In the genomic region with DNA sequence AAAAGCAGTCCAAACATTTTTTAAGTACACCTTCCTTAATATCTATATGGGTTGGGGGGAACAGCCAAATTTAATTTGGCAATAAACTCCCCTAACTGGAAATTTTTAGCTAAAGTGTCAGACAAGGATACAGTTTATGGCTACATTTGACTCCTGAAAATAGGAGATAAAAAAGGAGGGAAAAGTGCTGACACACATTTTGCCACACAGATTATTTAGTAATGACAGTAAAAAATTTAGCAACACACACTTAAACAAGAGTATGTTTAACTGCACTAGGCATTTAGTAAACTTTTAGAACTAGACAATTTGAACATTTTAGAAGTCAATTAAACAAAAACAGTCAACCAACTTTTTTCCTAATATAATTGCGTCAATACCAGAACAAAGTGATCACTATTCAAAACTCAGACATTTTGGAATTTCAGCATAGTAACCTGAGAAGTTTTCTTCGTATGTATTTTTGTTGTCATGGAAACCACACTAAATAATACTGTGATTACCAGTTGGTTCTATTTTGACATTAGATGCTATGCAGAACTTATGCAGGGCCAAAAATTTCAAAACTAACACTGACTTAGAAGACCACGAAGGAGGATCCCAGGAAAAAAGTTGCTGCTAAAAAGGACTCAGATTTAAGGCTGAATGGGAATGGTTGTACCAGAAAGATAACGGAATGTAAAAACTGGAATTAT, we compare ENCODE assay signal across 17 cellular contexts. TPM values are rescaled to one million over a fixed set of nuclear protein-coding genes. Genes with fewer than 3 reads are reported as not detected.
DNase-seq lines count a peak whose midpoint lies in the region; ATAC-seq, FAIRE-seq and TF ChIP-seq lines count a peak whose summit lies in the region.
"Had no signal": no experiment of that assay in that cellular context is flagged by ENCODE, and none has a peak within 500 bp of the region (broad histone marks: within the 10 kb centered on the region; RNA-seq: fewer than 3 reads in every experiment).

No MANE protein-coding gene starts in this region.

- H2AFZ ChIP-seq in ACC112 (ENCODE audit: low read length, unreplicated experiment) (no peak overlapping the region), K562 (ENCODE audit: low read depth, low read length) (no peak overlapping the region), mesenchymal stem cell (ENCODE audit: low read depth, low read length) (no peak overlapping the region)

- H3K79me1 ChIP-seq in mesenchymal stem cell (replicated peaks; ENCODE audit: low read length, poor library complexity, severe bottlenecking) = peaks cover 1% of the 10 kb centered on the region

- no peak overlapping the region for H2AK5ac ChIP-seq in mesenchymal stem cell (ENCODE audit: low read length, severe bottlenecking)

- ATAC-seq in K562 (no peak), HG03108 (IDR thresholded peaks at IDR 0.05; ENCODE audit: unreplicated experiment) (no peak), HG03521 (IDR thresholded peaks at IDR 0.05; ENCODE audit: unreplicated experiment) (no peak), GM21619 (IDR thresholded peaks at IDR 0.05; ENCODE audit: unreplicated experiment) (no peak)
- ATAC-seq: pancreas had no signal

- no peak overlapping the region for H3K4ac ChIP-seq in mesenchymal stem cell (ENCODE audit: low read depth in 1 of 2, low read length in 2 of 2)

- WGBS in K562 (ENCODE audit: insufficient coverage, low coverage, missing lambda C conversion rate) = 73% methylated on average over 4 of the region's 4 CpGs
- WGBS in mesenchymal stem cell = 95% methylated on average over 3 of the region's 4 CpGs
- 69 to 80% (median 75%) methylated on average over 4 of the region's 4 CpGs for WGBS in small intestine, 3 donors

- H3K9me1 ChIP-seq in K562 (ENCODE audit: control insufficient read depth, insufficient read depth, low read length) = no peaks in the 10 kb centered on the region

- H4K8ac ChIP-seq in mesenchymal stem cell (ENCODE audit: low read length) = no peak overlapping the region

- no peak for TF ChIP-seq RAD21 in K562 (CRISPR knock-in tag; conservative IDR thresholded peaks at IDR 0.05 in 1 of 2, IDR thresholded peaks at IDR 0.05 in 1 of 2)

- H3K18ac ChIP-seq in mesenchymal stem cell (ENCODE audit: low read depth in 1 of 2, low read length in 2 of 2) = no peak overlapping the region

- no peak overlapping the region for H2BK15ac ChIP-seq in mesenchymal stem cell (ENCODE audit: low read depth, poor library complexity, severe bottlenecking)

- CTCF ChIA-PET in K562 (lab: Yijun Ruan, JAX; ENCODE audit: low intra/inter-chr PET ratio) = no interaction called here

- H3K9ac ChIP-seq in K562 (ENCODE audit: insufficient read depth in 1 of 2, low read depth in 2 of 2, low read length in 2 of 2) (no peak overlapping the region), mesenchymal stem cell (ENCODE audit: low read length) (peak overlapping the region; percentile 52)

- no peak overlapping the region for H3K4me3 ChIP-seq in ACC112 (ENCODE audit: low read depth, low read length)
- H3K4me3 ChIP-seq in K562 = no peak overlapping the region
- H3K4me3 ChIP-seq in mesenchymal stem cell (ENCODE audit: insufficient read depth in 1 of 2, low read depth in 1 of 2, low read length in 2 of 2) = no peak overlapping the region
- no peak overlapping the region for H3K4me3 ChIP-seq in small intestine (ENCODE audit: low read depth in 1 of 2, low read length in 2 of 2)
- H3K4me3 ChIP-seq: dorsolateral prefrontal cortex, pancreas had no signal

- H3K79me2 ChIP-seq in ACC112 (ENCODE audit: control insufficient read depth, insufficient read depth, low read length, unreplicated experiment) (peaks cover 5% of the 10 kb centered on the region), K562 (ENCODE audit: control insufficient read depth, insufficient read depth, low read length) (no peaks in the 10 kb centered on the region)

- no peak for TF ChIP-seq CTCF in K562 (IDR thresholded peaks at IDR 0.05 in 2 of 3, conservative IDR thresholded peaks at IDR 0.05 in 1 of 3; ENCODE audit: insufficient read depth in 2 of 3, low read depth in 1 of 3, low read length in 3 of 3)

- no peak overlapping the region for H2BK12ac ChIP-seq in mesenchymal stem cell (ENCODE audit: low read length in 2 of 2)

- H4K20me1 ChIP-seq in K562 (replicated peaks; ENCODE audit: control insufficient read depth, insufficient read depth, low read length) = no peaks in the 10 kb centered on the region

- no peak overlapping the region for H2BK120ac ChIP-seq in mesenchymal stem cell (ENCODE audit: low read depth, low read length)

- FAIRE-seq in GM12892 (lab: Jason Lieb, UNC) = peak; percentile 42
- no peak for FAIRE-seq in K562 (lab: Jason Lieb, UNC)
- no peak for FAIRE-seq in small intestine (lab: Jason Lieb, UNC)
- FAIRE-seq: urothelium cell line had no signal

- H3K14ac ChIP-seq in mesenchymal stem cell (ENCODE audit: low read length in 2 of 2) = no peak overlapping the region

- no peak overlapping the region for H4K91ac ChIP-seq in mesenchymal stem cell (ENCODE audit: low read length)

- in situ Hi-C loops in K562 (cut with MboI) = no loop called here

- no peak overlapping the region for H2BK5ac ChIP-seq in mesenchymal stem cell (ENCODE audit: low read depth, low read length, poor library complexity, severe bottlenecking)

- intact Hi-C loops in K562 (cut with micrococcal nuclease) = no loop called here

- no peak overlapping the region for H3K23ac ChIP-seq in mesenchymal stem cell (ENCODE audit: low read length in 2 of 2)

- no peak for DNase-seq in GM12892 (ENCODE audit: insufficient read length)
- DNase-seq in K562 (ENCODE audit: extremely low read depth in 1 of 4, low spot score in 3 of 4) = no peak
- DNase-seq in mesenchymal stem cell = peak; percentile 72
- no peak for DNase-seq in small intestine
- DNase-seq: activated CD4-positive, alpha-beta T cell treated with anti-CD3 and anti-CD28 coated beads, Interleukin-2, amount 10 ng/mL, durations not matched to agents 7 days and 5 days; activated naive CD4-positive, alpha-beta T cell treated with Interleukin-2 at 50 U/mL for 16 hours; dorsolateral prefrontal cortex; erythroblast; NCI-H187 treated with DMSO at 0.1 percent for 48 hours; NCI-H345; pancreas; stimulated activated CD4-positive, alpha-beta T cell treated with anti-CD3 and anti-CD28 coated beads, Interleukin-4, amount 100 ng/mL, for 1 hour had no signal

- H3K4me1 ChIP-seq in ACC112 (ENCODE audit: control insufficient read depth, insufficient read depth, low read length, unreplicated experiment) = peaks cover 11% of the 10 kb centered on the region
- H3K4me1 ChIP-seq in K562 (replicated peaks in 1 of 2; ENCODE audit: control insufficient read depth in 2 of 2, insufficient read depth in 2 of 2, low read length in 2 of 2) = no peaks in the 10 kb centered on the region
- peaks cover 2% of the 10 kb centered on the region for H3K4me1 ChIP-seq in mesenchymal stem cell (ENCODE audit: control insufficient read depth, insufficient read depth, low read depth, low read length)
- no peaks in the 10 kb centered on the region for H3K4me1 ChIP-seq in small intestine (ENCODE audit: control insufficient read depth in 2 of 2, insufficient read depth in 1 of 2, low read depth in 1 of 2, low read length in 1 of 2)

- H3K36me3 ChIP-seq in ACC112 (ENCODE audit: insufficient read depth, low read length) = peaks cover 30% of the 10 kb centered on the region
- H3K36me3 ChIP-seq in K562 (ENCODE audit: control insufficient read depth, insufficient read depth, low read length) = peaks cover 29% of the 10 kb centered on the region; the same call in 1 of the 3 replicates
- H3K36me3 ChIP-seq in mesenchymal stem cell (ENCODE audit: control insufficient read depth in 1 of 2, insufficient read depth in 2 of 2, low read depth in 1 of 2, low read length in 2 of 2) = peaks cover 7 to 80% of the 10 kb centered on the region in 2 experiments
- H3K36me3 ChIP-seq in small intestine (ENCODE audit: control insufficient read depth in 2 of 2, insufficient read depth in 2 of 2, low read length in 2 of 2) = peaks cover 0 to 2% of the 10 kb centered on the region in 2 donors
- H3K36me3 ChIP-seq: pancreas had no signal

- no peak for TF ChIP-seq EP300 in K562 (IDR thresholded peaks at IDR 0.05; ENCODE audit: low read length)

- H3K27ac ChIP-seq in ACC112 (ENCODE audit: low read depth, low read length) = peak overlapping the region; percentile 25
- H3K27ac ChIP-seq in K562 (ENCODE audit: extremely low read depth, low read depth, low read length) = no peak overlapping the region
- no peak overlapping the region for H3K27ac ChIP-seq in mesenchymal stem cell (ENCODE audit: low read length, poor library complexity, severe bottlenecking)
- H3K27ac ChIP-seq in small intestine (ENCODE audit: low read depth in 1 of 2, low read length in 1 of 2) = no peak overlapping the region
- H3K27ac ChIP-seq: dorsolateral prefrontal cortex, pancreas had no signal

- POLR2A ChIA-PET in K562 (lab: Yijun Ruan, JAX) = interaction anchor here (1.3 kb wide), 1 partner anchor 10 kb away, joined by 5 read pairs; no protein-coding TSS in a partner anchor

- H3K4me2 ChIP-seq in K562 (ENCODE audit: insufficient read depth, low read length) = no peak overlapping the region
- no peak overlapping the region for H3K4me2 ChIP-seq in mesenchymal stem cell (ENCODE audit: low read length, poor library complexity, severe bottlenecking)

- no TSS peak for BruUV-seq in K562 (replicated peaks; lab: Mats Ljungman, UMichigan)

- TF ChIP-seq POLR2A in GM12892 (IDR thresholded peaks at IDR 0.05; ENCODE audit: low read depth, low read length) = no peak
- no peak for TF ChIP-seq POLR2A in K562 (conservative IDR thresholded peaks at IDR 0.05)

- H3K27me3 ChIP-seq in ACC112 (ENCODE audit: insufficient read depth, low read length) (no peaks in the 10 kb centered on the region), K562 (ENCODE audit: control insufficient read depth in 2 of 2, insufficient read depth in 2 of 2, low read length in 2 of 2) (no peaks in the 10 kb centered on the region), mesenchymal stem cell (ENCODE audit: control insufficient read depth in 1 of 2, insufficient read depth in 1 of 2, low read length in 2 of 2) (no peaks in the 10 kb centered on the region), small intestine (ENCODE audit: control insufficient read depth in 2 of 2, insufficient read depth in 2 of 2, low read length in 2 of 2) (no peaks in the 10 kb centered on the region)
- H3K27me3 ChIP-seq: dorsolateral prefrontal cortex, pancreas had no signal

- H3K9me3 ChIP-seq in K562 (replicated peaks; ENCODE audit: control insufficient read depth, insufficient read depth, low read depth, low read length) (no peaks in the 10 kb centered on the region), mesenchymal stem cell (ENCODE audit: control insufficient read depth, low read length) (no peaks in the 10 kb centered on the region), small intestine (ENCODE audit: control insufficient read depth, low read depth) (no peaks in the 10 kb centered on the region)
- H3K9me3 ChIP-seq: pancreas had no signal

RNA-seq across cellular contexts. Expression of gene GMFB, which starts 13.4 kb away (rescaled TPM):
- polyA plus RNA-seq in GM12892 (2012; ENCODE audit: missing spikeins) = 30.9 TPM
- 4.6 and 11.4 TPM in 2 replicates for total RNA-seq in K562 (2011; cell fraction: chromatin; rRNA removed; ENCODE audit: low replicate concordance)
- 5.7 TPM in 2 replicates for total RNA-seq in K562 (2011; cell fraction: nucleolus; rRNA removed)
- 10.6 and 17.6 TPM in 2 replicates for total RNA-seq in K562 (2011; cell fraction: nucleoplasm; rRNA removed)
- total RNA-seq in K562 (2014; rRNA removed) = 13.1 and 15.1 TPM in 2 replicates
- total RNA-seq in K562 (2014; rRNA removed; fragmentation: Illumina TruSeq; extraction: Trizol) = 31.6 and 34.7 TPM in 2 replicates
- 27.7 and 31.7 TPM in 2 replicates for total RNA-seq in K562 (2015; rRNA removed; fragmentation: Illumina TruSeq; extraction: Trizol)
- 22.1 and 22.7 TPM in 2 replicates for total RNA-seq in K562 (2021)
- 9.9 and 15.1 TPM in 2 replicates for polyA plus RNA-seq in K562 (2011; rRNA removed)
- polyA plus RNA-seq in K562 (2011; cell fraction: cytosol; rRNA removed) = 1.0 and 4.3 TPM in 2 replicates
- polyA plus RNA-seq in K562 (2011; cell fraction: nucleus; rRNA removed) = 4.2 and 8.2 TPM in 2 replicates
- polyA plus RNA-seq in K562 (2012) = 14.3 and 14.9 TPM in 2 replicates
- 20.4 and 21.2 TPM in 2 replicates for polyA plus RNA-seq in K562 (2014; fragmentation: Illumina TruSeq; extraction: Trizol)
- 10 to 100 TPM; 20.1 to 20.5 TPM for polyA plus RNA-seq in K562 (2014; fragmentation: Nextera tagmentation; extraction: Ambion mirVana)
- polyA plus RNA-seq in K562 (2014; rRNA removed) = 13.2 and 14.0 TPM in 2 replicates
- polyA minus RNA-seq in K562 (2011; rRNA and poly(A)+ RNA removed) = 13.9 and 16.4 TPM in 2 replicates
- 2.9 and 4.7 TPM in 2 replicates for polyA minus RNA-seq in K562 (2011; cell fraction: cytosol; rRNA and poly(A)+ RNA removed)
- 8.8 and 13.8 TPM in 2 replicates for polyA minus RNA-seq in K562 (2011; cell fraction: nucleus; rRNA and poly(A)+ RNA removed)
- 44.1 TPM for polyA plus RNA-seq in mesenchymal stem cell (2013, experiment 1 of 2)
- polyA plus RNA-seq in mesenchymal stem cell (2013, experiment 2 of 2) = 45.1 TPM
- 10 to 100 TPM; 25.9 to 38.0 (median 29.1) TPM for polyA plus RNA-seq in small intestine

RNA-seq across cellular contexts. Expression of gene CNIH1, which starts 34.2 kb away (rescaled TPM):
- 84.4 TPM for polyA plus RNA-seq in GM12892 (2012; ENCODE audit: missing spikeins)
- 42.7 and 50.6 TPM in 2 replicates for total RNA-seq in K562 (2011; cell fraction: chromatin; rRNA removed; ENCODE audit: low replicate concordance)
- 53.0 and 54.3 TPM in 2 replicates for total RNA-seq in K562 (2011; cell fraction: nucleolus; rRNA removed)
- total RNA-seq in K562 (2011; cell fraction: nucleoplasm; rRNA removed) = 45.3 and 55.3 TPM in 2 replicates
- total RNA-seq in K562 (2014; rRNA removed) (13.9 and 23.0 TPM in 2 replicates), K562 (2014; rRNA removed; fragmentation: Illumina TruSeq; extraction: Trizol) (66.7 and 76.5 TPM in 2 replicates), K562 (2015; rRNA removed; fragmentation: Illumina TruSeq; extraction: Trizol) (46.6 and 56.9 TPM in 2 replicates), K562 (2021) (71.3 and 79.6 TPM in 2 replicates)
- polyA plus RNA-seq in K562 (2011; rRNA removed) (182 and 185 TPM in 2 replicates), K562 (2014; fragmentation: Illumina TruSeq; extraction: Trizol) (116 and 120 TPM in 2 replicates), K562 (2014; fragmentation: Nextera tagmentation; extraction: Ambion mirVana) (100 to 1,000 TPM; 253 to 283 TPM), K562 (2014; rRNA removed) (77.3 and 95.9 TPM in 2 replicates), small intestine (100 to 1,000 TPM in 2 of 3 donors, 10 to 100 TPM in 1; 70.7 to 201 (median 126) TPM)
- polyA plus RNA-seq in K562 (2011; cell fraction: cytosol; rRNA removed) = 197 and 314 TPM in 2 replicates
- 34.6 and 48.0 TPM in 2 replicates for polyA plus RNA-seq in K562 (2011; cell fraction: nucleus; rRNA removed)
- polyA plus RNA-seq in K562 (2012) = 80.5 and 159 TPM in 2 replicates
- polyA minus RNA-seq in K562 (2011; rRNA and poly(A)+ RNA removed) = 110 and 122 TPM in 2 replicates
- 79.5 and 84.4 TPM in 2 replicates for polyA minus RNA-seq in K562 (2011; cell fraction: cytosol; rRNA and poly(A)+ RNA removed)
- 8.8 and 17.8 TPM in 2 replicates for polyA minus RNA-seq in K562 (2011; cell fraction: nucleus; rRNA and poly(A)+ RNA removed)
- polyA plus RNA-seq in mesenchymal stem cell (2013, experiment 1 of 2) = 195 TPM
- 199 TPM for polyA plus RNA-seq in mesenchymal stem cell (2013, experiment 2 of 2)

RNA-seq across cellular contexts. Expression of gene CGRRF1, which starts 34.4 kb away (rescaled TPM):
- polyA plus RNA-seq in GM12892 (2012; ENCODE audit: missing spikeins) = 12.3 TPM
- 3.1 and 7.7 TPM in 2 replicates for total RNA-seq in K562 (2011; cell fraction: chromatin; rRNA removed; ENCODE audit: low replicate concordance)
- total RNA-seq in K562 (2011; cell fraction: nucleolus; rRNA removed) = 2.0 and 3.3 TPM in 2 replicates
- 4.2 and 7.3 TPM in 2 replicates for total RNA-seq in K562 (2011; cell fraction: nucleoplasm; rRNA removed)
- total RNA-seq in K562 (2014; rRNA removed) = 1.9 and 3.0 TPM in 2 replicates
- 4.7 and 4.8 TPM in 2 replicates for total RNA-seq in K562 (2014; rRNA removed; fragmentation: Illumina TruSeq; extraction: Trizol)
- total RNA-seq in K562 (2015; rRNA removed; fragmentation: Illumina TruSeq; extraction: Trizol) = 3.3 and 3.7 TPM in 2 replicates
- 4.6 and 7.6 TPM in 2 replicates for total RNA-seq in K562 (2021)
- polyA plus RNA-seq in K562 (2011; rRNA removed) = 4.3 and 7.1 TPM in 2 replicates
- 0.64 and 1.1 TPM in 2 replicates for polyA plus RNA-seq in K562 (2011; cell fraction: cytosol; rRNA removed)
- polyA plus RNA-seq in K562 (2011; cell fraction: nucleus; rRNA removed) = 1.6 and 2.0 TPM in 2 replicates
- 6.2 and 6.8 TPM in 2 replicates for polyA plus RNA-seq in K562 (2012)
- polyA plus RNA-seq in K562 (2014; fragmentation: Illumina TruSeq; extraction: Trizol) = 2.4 and 3.5 TPM in 2 replicates
- polyA plus RNA-seq in K562 (2014; fragmentation: Nextera tagmentation; extraction: Ambion mirVana) = 10 to 100 TPM; 13.5 to 15.8 TPM
- 2.3 and 2.8 TPM in 2 replicates for polyA plus RNA-seq in K562 (2014; rRNA removed)
- polyA minus RNA-seq in K562 (2011; rRNA and poly(A)+ RNA removed) = 2.2 and 5.4 TPM in 2 replicates
- 1.2 TPM in 1 of 2 replicates, not detected in the other for polyA minus RNA-seq in K562 (2011; cell fraction: cytosol; rRNA and poly(A)+ RNA removed)
- 1.3 and 1.6 TPM in 2 replicates for polyA minus RNA-seq in K562 (2011; cell fraction: nucleus; rRNA and poly(A)+ RNA removed)
- polyA plus RNA-seq in mesenchymal stem cell (2013, experiment 1 of 2) = 13.6 TPM
- 14.4 TPM for polyA plus RNA-seq in mesenchymal stem cell (2013, experiment 2 of 2)
- polyA plus RNA-seq in small intestine = 10 to 100 TPM; 11.9 to 16.5 (median 15.8) TPM
